ENCODE assay signal across 8 cellular contexts in the genomic region with DNA sequence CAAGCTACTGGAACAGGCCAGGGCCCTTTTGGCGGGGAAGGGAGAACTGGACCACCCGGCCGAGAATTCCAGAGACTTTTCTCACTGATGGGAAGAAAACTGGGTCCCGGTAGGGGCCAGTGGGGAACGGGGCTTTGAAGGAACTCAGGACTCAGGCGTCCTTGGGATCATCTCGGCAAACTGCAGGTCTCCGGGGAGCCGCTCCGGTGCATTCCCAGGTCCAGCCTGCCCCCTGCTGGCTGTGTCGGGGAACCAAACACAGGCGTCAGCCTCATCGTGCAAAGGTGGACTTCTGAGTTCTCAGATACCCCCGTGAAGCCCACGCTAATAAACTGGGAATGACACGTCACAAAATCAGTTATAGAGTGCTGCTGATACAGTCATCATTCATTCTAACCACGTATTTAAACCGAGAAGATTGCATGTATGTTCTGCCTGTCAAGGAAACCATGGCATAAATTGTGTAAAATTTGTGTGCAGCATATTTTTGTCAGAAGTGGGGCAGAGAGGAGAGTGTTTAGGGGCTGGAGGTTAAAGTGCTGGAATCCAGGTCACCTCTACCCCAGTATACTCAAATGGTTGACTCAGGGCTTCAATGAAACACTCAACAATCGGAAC.
A peak's percentile ranks its signal among the peaks of the same experiment; 100 is the strongest.
DNase-seq lines count a peak whose midpoint lies in the region; ATAC-seq and TF ChIP-seq lines count a peak whose summit lies in the region.

No MANE protein-coding gene starts in this region.

- no peaks in the 10 kb centered on the region for H3K36me3 Mint-ChIP-seq in neural crest cell (ENCODE audit: low read depth)

- ATAC-seq in upper lobe of left lung (ENCODE audit: low FRiP score in 2 of 2) (peak in 1 of 2 donors; percentile 86), HG03045 (IDR thresholded peaks at IDR 0.05; ENCODE audit: unreplicated experiment) (no peak)

- H3K27ac ChIP-seq in upper lobe of left lung: no peak overlapping the region

- H3K27me3 ChIP-seq in upper lobe of left lung: peaks cover 0 to 15% (median 5%) of the 10 kb centered on the region in 4 donors

- H3K27me3 Mint-ChIP-seq in neural crest cell (ENCODE audit: low read depth): peaks cover 87% of the 10 kb centered on the region

- no peaks in the 10 kb centered on the region for H3K9me3 ChIP-seq in upper lobe of left lung

- no peak overlapping the region for H3K4me3 Mint-ChIP-seq in neural crest cell

- 7 to 10% methylated on average over 12 to 19 of the region's 19 CpGs for WGBS in upper lobe of left lung, 2 donors

- TF ChIP-seq CTCF in GM12872 (IDR thresholded peaks at IDR 0.05; ENCODE audit: insufficient read depth, low read depth, low read length): peak; percentile 92
- TF ChIP-seq CTCF in fibroblast of pulmonary artery (IDR thresholded peaks at IDR 0.05; ENCODE audit: low read length, missing control alignments): peak; percentile 90
- TF ChIP-seq CTCF in neural crest cell (conservative IDR thresholded peaks at IDR 0.05): peak; percentile 98
- TF ChIP-seq CTCF in upper lobe of left lung (IDR thresholded peaks at IDR 0.05): peak; percentile 61 to 89 (median 74)

- no peak overlapping the region for H3K4me3 ChIP-seq in fibroblast of pulmonary artery (replicated peaks; ENCODE audit: low read depth, low read length)
- no peak overlapping the region for H3K4me3 ChIP-seq in upper lobe of left lung

- TF ChIP-seq POLR2A in upper lobe of left lung (IDR thresholded peaks at IDR 0.05): no peak

- H3K4me1 Mint-ChIP-seq in neural crest cell: peaks cover 2% of the 10 kb centered on the region

- no peak for TF ChIP-seq EP300 in upper lobe of left lung (IDR thresholded peaks at IDR 0.05)

- DNase-seq in A172 (ENCODE audit: low spot score) (peak; percentile 14), NCI-H2171 treated with DMSO at 0.1 percent for 48 hours (lab: John Stamatoyannopoulos, UW) (peak; percentile 55), activated T-cell treated with anti-CD3 and anti-CD28 coated beads for 24 hours (ENCODE audit: low read depth) (peak; percentile 20), fibroblast of pulmonary artery (ENCODE audit: low read depth) (peak; percentile 54), neural crest cell (ENCODE audit: low read depth, low spot score) (peak; percentile 88), upper lobe of left lung (peak; percentile 67 to 88)

- no peaks in the 10 kb centered on the region for H3K36me3 ChIP-seq in upper lobe of left lung

- H3K9me3 Mint-ChIP-seq in neural crest cell: no peaks in the 10 kb centered on the region

- no peak overlapping the region for H3K27ac Mint-ChIP-seq in neural crest cell (ENCODE audit: unreplicated experiment)

- H3K4me1 ChIP-seq in upper lobe of left lung: peaks cover 0 to 3% (median 1%) of the 10 kb centered on the region in 4 donors

Comparison
In these comparisons a context has a peak if more than half of its experiments do, and no peak if none do; other contexts are left out.
1. DNase-seq: peak in every context shown above with its lines; median percentile 88 in neural crest cell; 78 in upper lobe of left lung; 55 in NCI-H2171 treated with DMSO at 0.1 percent for 48 hours; 54 in fibroblast of pulmonary artery; 20 in activated T-cell treated with anti-CD3 and anti-CD28 coated beads for 24 hours; 14 in A172.